8 cellular contexts compared by ENCODE assay signal in genomic region chr2:127106457-127106997, GRCh38. TPM values are rescaled to one million over a fixed set of nuclear protein-coding genes. Genes with fewer than 3 reads are reported as not detected.
DNase-seq lines count a peak whose midpoint lies in the region; ATAC-seq and TF ChIP-seq lines count a peak whose summit lies in the region.

No MANE protein-coding gene starts in this region.

- no peak overlapping the region for H3K27ac ChIP-seq in neural progenitor cell

- peaks cover 15% of the 10 kb centered on the region for H3K27me3 Mint-ChIP-seq in neural progenitor cell (ENCODE audit: insufficient read depth, low read depth)

- H3K4me3 ChIP-seq in WI38 (ENCODE audit: low read depth, low read length) (peak overlapping the region; percentile 82), fibroblast of pulmonary artery (replicated peaks; ENCODE audit: low read depth, low read length) (peak overlapping the region; percentile 79), neural progenitor cell (peak overlapping the region; percentile 61)

- H3K4me1 ChIP-seq in neural progenitor cell, result peaks cover 20% of the 10 kb centered on the region

- no peaks in the 10 kb centered on the region for H4K20me1 ChIP-seq in neural progenitor cell (ENCODE audit: low read depth)

- H3K27me3 ChIP-seq in neural progenitor cell, result peaks cover 3% of the 10 kb centered on the region

- TF ChIP-seq CTCF in WI38 (IDR thresholded peaks at IDR 0.05; ENCODE audit: low read depth, low read length) (no peak), fibroblast of pulmonary artery (IDR thresholded peaks at IDR 0.05; ENCODE audit: low read length, missing control alignments) (no peak), neural progenitor cell (IDR thresholded peaks at IDR 0.05) (no peak)

- H3K36me3 ChIP-seq in neural progenitor cell, result no peaks in the 10 kb centered on the region

- H3F3A ChIP-seq in neural progenitor cell (ENCODE audit: low read depth), result peaks cover 20% of the 10 kb centered on the region

- H3K9ac ChIP-seq in neural progenitor cell, result no peak overlapping the region

- H3K4me1 Mint-ChIP-seq in neural progenitor cell, result peaks cover 25% of the 10 kb centered on the region

- no peaks in the 10 kb centered on the region for H3K36me3 Mint-ChIP-seq in neural progenitor cell

- peak; percentile 12 for DNase-seq in stimulated activated CD4-positive, alpha-beta T cell treated with anti-CD3 and anti-CD28 coated beads, Interleukin-4, amount 100 ng/mL, for 24 hours
- DNase-seq in stimulated activated CD4-positive, alpha-beta T cell treated with anti-CD3 and anti-CD28 coated beads, Interleukin-2, amount 100 ng/mL, for 48 hours, result no peak
- DNase-seq in fibroblast of pulmonary artery (ENCODE audit: low read depth), result no peak
- peak; percentile 47 for DNase-seq in neural progenitor cell (ENCODE audit: low spot score)
- DNase-seq in ACHN, result no peak
- no peak for DNase-seq in NCI-H1417 treated with DMSO at 0.1 percent for 48 hours (lab: John Stamatoyannopoulos, UW)

- ATAC-seq in HG03097 (IDR thresholded peaks at IDR 0.05; ENCODE audit: low FRiP score, unreplicated experiment), result peak; percentile 1

- H3K9me3 ChIP-seq in neural progenitor cell (ENCODE audit: low read depth), result no peaks in the 10 kb centered on the region

- H3K27ac Mint-ChIP-seq in neural progenitor cell, result no peak overlapping the region

- in situ Hi-C loops in ACHN (cut with HindIII; ENCODE audit: low pct_ligation_motif_present, low pct_unique_long_range_greater_than_20kb, low sequenced_read_pairs), result no loop called here

- H3K4me2 ChIP-seq in neural progenitor cell, result peak overlapping the region; percentile 93

- peak overlapping the region; percentile 61 for H2AFZ ChIP-seq in neural progenitor cell (replicated peaks)

- peak overlapping the region; percentile 84 for H3K4me3 Mint-ChIP-seq in neural progenitor cell

- H3K79me2 ChIP-seq in neural progenitor cell (ENCODE audit: low read depth), result peaks cover 26% of the 10 kb centered on the region

- H3K9me3 Mint-ChIP-seq in neural progenitor cell, result no peaks in the 10 kb centered on the region

RNA-seq across cellular contexts. Expression of gene BIN1, which starts 0.4 kb away (rescaled TPM):
- total RNA-seq in neural progenitor cell (ENCODE audit: low replicate concordance), result 26.9 and 55.9 TPM in 2 replicates

Comparison
In these comparisons a context has a peak if more than half of its experiments do, and no peak if none do; other contexts are left out.
1. DNase-seq: peak in stimulated activated CD4-positive, alpha-beta T cell treated with anti-CD3 and anti-CD28 coated beads, Interleukin-4, amount 100 ng/mL, for 24 hours (single experiment) and neural progenitor cell (single experiment); none in stimulated activated CD4-positive, alpha-beta T cell treated with anti-CD3 and anti-CD28 coated beads, Interleukin-2, amount 100 ng/mL, for 48 hours (0 of 2), fibroblast of pulmonary artery (single experiment), ACHN (single experiment) and NCI-H1417 treated with DMSO at 0.1 percent for 48 hours (single experiment).
2. Peak in every context shown above with its lines, with median percentiles within 50 percentile points of each other: H3K4me3 ChIP-seq.